ENCODE assay signal across 8 cellular contexts in genomic region chr1:28775121-28775942, GRCh38. TPM values are rescaled to one million over a fixed set of nuclear protein-coding genes. Genes with fewer than 3 reads are reported as not detected.
DNase-seq lines count a peak whose midpoint lies in the region; ATAC-seq and TF ChIP-seq lines count a peak whose summit lies in the region.

No MANE protein-coding gene starts in this region.

- H3K36me3 ChIP-seq in ovary = no peaks in the 10 kb centered on the region

- no peaks in the 10 kb centered on the region for H3K9me3 ChIP-seq in ovary

- TF ChIP-seq CTCF in foreskin fibroblast (IDR thresholded peaks at IDR 0.05; ENCODE audit: low read depth, low read length) = no peak
- TF ChIP-seq CTCF in ovary (IDR thresholded peaks at IDR 0.05) = no peak

- intact Hi-C loops in ovary (cut with DNase I) = no loop called here

- no peaks in the 10 kb centered on the region for H3K27me3 ChIP-seq in ovary

- H3K4me1 ChIP-seq in ovary (ENCODE audit: insufficient read depth) = peaks cover 8% of the 10 kb centered on the region

- DNase-seq in NOMO-1 treated with DMSO at 0.1 percent for 48 hours (lab: John Stamatoyannopoulos, UW; ENCODE audit: unreplicated experiment) = peak; percentile 73
- peak; percentile 65 for DNase-seq in activated gamma-delta T cell (lab: John Stamatoyannopoulos, UW)
- peak; percentile 52 to 82 for DNase-seq in foreskin fibroblast
- DNase-seq in ovary = peak; percentile 71 to 87 (median 75)
- DNase-seq in superior temporal gyrus (ENCODE audit: extremely low spot score) = peak; percentile 53
- no peak for DNase-seq in glomerular visceral epithelial cell (ENCODE audit: extremely low spot score)

- no peak overlapping the region for H3K27ac ChIP-seq in ovary

- 8 to 9% (median 8%) methylated on average over 34 to 39 of the region's 39 CpGs for WGBS in ovary, 3 donors

- ATAC-seq in GM18505 (IDR thresholded peaks at IDR 0.05; ENCODE audit: unreplicated experiment) (no peak), GM21423 (IDR thresholded peaks at IDR 0.05; ENCODE audit: unreplicated experiment) (no peak)

- TF ChIP-seq POLR2A in GM18505 (IDR thresholded peaks at IDR 0.05; ENCODE audit: borderline replicate concordance, extremely low read depth, insufficient read depth, insufficient read length) (peak; percentile 61), ovary (IDR thresholded peaks at IDR 0.05) (no peak)

- H3K4me3 ChIP-seq in foreskin fibroblast (ENCODE audit: low read depth in 1 of 2, low read length in 2 of 2) = peak overlapping the region; percentile 20 to 54
- peak overlapping the region; percentile 10 for H3K4me3 ChIP-seq in ovary

- no peak for TF ChIP-seq EP300 in ovary (IDR thresholded peaks at IDR 0.05)

RNA-seq across cellular contexts. Expression of gene OPRD1, which starts 36.6 kb away (rescaled TPM):
- total RNA-seq in ovary = under 1 TPM in 1 of 7 donors, not detected in 6; 0.02 TPM
- polyA plus RNA-seq in ovary = not detected

RNA-seq across cellular contexts. Expression of gene YTHDF2, which starts 38.6 kb away (rescaled TPM):
- total RNA-seq in ovary = 10 to 100 TPM; 25.8 to 70.2 (median 54.8) TPM
- 10 to 100 TPM; 31.2 to 58.5 TPM for polyA plus RNA-seq in ovary
